In genomic region chr6:163457637-163458561, GRCh38 we compare ENCODE assay signal across 9 cellular contexts. TPM values are rescaled to one million over a fixed set of nuclear protein-coding genes. Genes with fewer than 3 reads are reported as not detected.
A peak's percentile ranks its signal among the peaks of the same experiment; 100 is the strongest.
DNase-seq lines count a peak whose midpoint lies in the region; ATAC-seq and TF ChIP-seq lines count a peak whose summit lies in the region.
"Had no signal": no experiment of that assay in that cellular context is flagged by ENCODE, and none has a peak within 500 bp of the region (broad histone marks: within the 10 kb centered on the region; RNA-seq: fewer than 3 reads in every experiment).

No MANE protein-coding gene starts in this region.

- peak overlapping the region; percentile 65 for H3K4me2 ChIP-seq in skeletal muscle satellite cell (ENCODE audit: low read length)

- no peak for TF ChIP-seq CTCF in fibroblast of villous mesenchyme (IDR thresholded peaks at IDR 0.05; ENCODE audit: insufficient read depth, low read depth, low read length)

- no peaks in the 10 kb centered on the region for H3K27me3 ChIP-seq in skeletal muscle satellite cell (ENCODE audit: control insufficient read depth, insufficient read depth, low read length)
- H3K27me3 ChIP-seq: SJCRH30 had no signal

- H3K4me3 ChIP-seq in fibroblast of villous mesenchyme (ENCODE audit: low read depth, low read length) (no peak overlapping the region), skeletal muscle satellite cell (ENCODE audit: low read length) (peak overlapping the region; percentile 34)
- H3K4me3 ChIP-seq: SJCRH30 had no signal

- H3K36me3 ChIP-seq in skeletal muscle satellite cell (ENCODE audit: insufficient read depth, low read length): no peaks in the 10 kb centered on the region

- peaks cover 54% of the 10 kb centered on the region for H3K4me1 ChIP-seq in skeletal muscle satellite cell (ENCODE audit: control insufficient read depth, insufficient read depth, low read length)

- DNase-seq in SKM-1 treated with dmso at 0.1 percent for 144 hours (lab: John Stamatoyannopoulos, UW; ENCODE audit: unreplicated experiment) (peak; percentile 57), fibroblast of villous mesenchyme (ENCODE audit: low read depth) (peak; percentile 93), inferior parietal cortex (ENCODE audit: extremely low spot score) (no peak), SHP77 treated with DMSO at 0.1 percent for 48 hours (lab: John Stamatoyannopoulos, UW) (no peak)

- ATAC-seq in GM21529 (IDR thresholded peaks at IDR 0.05; ENCODE audit: unreplicated experiment): peak; percentile 42
- no peak for ATAC-seq in GM18858 (IDR thresholded peaks at IDR 0.05; ENCODE audit: unreplicated experiment)
- no peak for ATAC-seq in HG03565 (IDR thresholded peaks at IDR 0.05; ENCODE audit: unreplicated experiment)

- no peaks in the 10 kb centered on the region for H3K9me3 ChIP-seq in skeletal muscle satellite cell (replicated peaks; ENCODE audit: low read length)
- H3K9me3 ChIP-seq: SJCRH30 had no signal

- H3K9ac ChIP-seq in skeletal muscle satellite cell (ENCODE audit: low read depth, low read length): peak overlapping the region; percentile 72

RNA-seq across cellular contexts. Expression of gene QKI, which starts 43.4 kb away (rescaled TPM):
- total RNA-seq in fibroblast of villous mesenchyme: 153 and 170 TPM in 2 replicates
- total RNA-seq in skeletal muscle satellite cell (2012; rRNA removed): 130 and 137 TPM in 2 replicates

Comparison
In these comparisons a context has a peak if more than half of its experiments do, and no peak if none do; other contexts are left out.
1. DNase-seq: peak in SKM-1 treated with dmso at 0.1 percent for 144 hours (single experiment) and fibroblast of villous mesenchyme (single experiment); none in inferior parietal cortex (single experiment) and SHP77 treated with DMSO at 0.1 percent for 48 hours (single experiment).